In the genomic region with DNA sequence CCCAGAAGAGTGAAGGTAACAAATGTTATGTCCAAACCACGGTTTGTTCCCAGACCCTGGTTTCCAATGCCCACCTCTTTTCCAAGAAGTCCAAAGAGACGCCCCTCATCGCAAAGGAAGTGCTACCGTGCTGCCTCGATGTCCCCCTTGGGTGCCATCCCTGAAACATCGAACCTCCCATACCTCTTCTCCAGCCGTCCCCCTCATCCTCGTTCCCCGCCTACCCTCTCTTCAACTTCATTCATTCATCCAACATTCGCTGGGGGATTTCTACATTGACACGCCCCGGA, we compare ENCODE assay signal across 8 cellular contexts. TPM values are rescaled to one million over a fixed set of nuclear protein-coding genes. Genes with fewer than 3 reads are reported as not detected.
DNase-seq lines count a peak whose midpoint lies in the region; ATAC-seq, FAIRE-seq and TF ChIP-seq lines count a peak whose summit lies in the region.

No MANE protein-coding gene starts in this region.

- no peak for ATAC-seq in activated CD8-positive, alpha-beta memory T cell treated with anti-CD3 and anti-CD28 coated beads, Interleukin-2, amount 10 ng/mL, durations not matched to agents 7 days and 5 days

- H3K4me3 ChIP-seq in WI38 (ENCODE audit: low read depth, low read length) (peak overlapping the region; percentile 78), iPS-18c (ENCODE audit: insufficient read depth, low read depth, low read length) (peak overlapping the region; percentile 81)

- no peak for TF ChIP-seq CTCF in WI38 (IDR thresholded peaks at IDR 0.05; ENCODE audit: low read depth, low read length)

- CTCF ChIA-PET in activated CD8-positive, alpha-beta memory T cell treated with anti-CD3 and anti-CD28 coated beads, Interleukin-2, amount 10 ng/mL, durations not matched to agents 7 days and 5 days (lab: Charles Lee) = interaction anchor here (4.9 to 5.1 kb wide), 2 partner anchors 31 to 143 kb away, joined by 36 to 52 read pairs; a partner anchor contains a TSS

- H3K9me3 Mint-ChIP-seq in activated CD8-positive, alpha-beta memory T cell treated with anti-CD3 and anti-CD28 coated beads, Interleukin-2, amount 10 ng/mL, durations not matched to agents 7 days and 5 days (ENCODE audit: low read depth) = no peaks in the 10 kb centered on the region

- H3K27ac ChIP-seq in temporal lobe (ENCODE audit: low read depth, low read length) = peak overlapping the region; percentile 7

- no peak for FAIRE-seq in RCC 7860 (lab: Jason Lieb, UNC)

- peaks cover 27% of the 10 kb centered on the region for H3K36me3 Mint-ChIP-seq in activated CD8-positive, alpha-beta memory T cell treated with anti-CD3 and anti-CD28 coated beads, Interleukin-2, amount 10 ng/mL, durations not matched to agents 7 days and 5 days

- no peaks in the 10 kb centered on the region for H3K9me3 ChIP-seq in iPS-18c (ENCODE audit: control insufficient read depth, insufficient read depth, low read length)

- H3K4me1 Mint-ChIP-seq in activated CD8-positive, alpha-beta memory T cell treated with anti-CD3 and anti-CD28 coated beads, Interleukin-2, amount 10 ng/mL, durations not matched to agents 7 days and 5 days = peaks cover 30% of the 10 kb centered on the region

- no peaks in the 10 kb centered on the region for H3K27me3 Mint-ChIP-seq in activated CD8-positive, alpha-beta memory T cell treated with anti-CD3 and anti-CD28 coated beads, Interleukin-2, amount 10 ng/mL, durations not matched to agents 7 days and 5 days

- peak overlapping the region; percentile 97 for H3K27ac Mint-ChIP-seq in activated CD8-positive, alpha-beta memory T cell treated with anti-CD3 and anti-CD28 coated beads, Interleukin-2, amount 10 ng/mL, durations not matched to agents 7 days and 5 days

- H3K4me3 Mint-ChIP-seq in activated CD8-positive, alpha-beta memory T cell treated with anti-CD3 and anti-CD28 coated beads, Interleukin-2, amount 10 ng/mL, durations not matched to agents 7 days and 5 days = peak overlapping the region; percentile 93

- DNase-seq in activated CD8-positive, alpha-beta memory T cell treated with anti-CD3 and anti-CD28 coated beads, Interleukin-2, amount 10 ng/mL, durations not matched to agents 7 days and 5 days = no peak
- DNase-seq in activated CD8-positive, alpha-beta memory T cell treated with anti-CD3 and anti-CD28 coated beads for 24 hours = no peak
- DNase-seq in RCC 7860 (ENCODE audit: low spot score) = no peak
- DNase-seq in NCI-H1417 treated with DMSO at 0.1 percent for 48 hours (lab: John Stamatoyannopoulos, UW) = no peak
- no peak for DNase-seq in anterior cingulate cortex (lab: John Stamatoyannopoulos, UW)

RNA-seq across cellular contexts. Expression of a gene that starts 0.5 kb away (rescaled TPM):
- total RNA-seq in activated CD8-positive, alpha-beta memory T cell treated with anti-CD3 and anti-CD28 coated beads, Interleukin-2, amount 10 ng/mL, durations not matched to agents 7 days and 5 days = 10 to 100 TPM; 34.3 to 40.2 TPM
- total RNA-seq in temporal lobe = 15.2 TPM

RNA-seq across cellular contexts. Expression of a gene that starts 30.7 kb away (rescaled TPM):
- total RNA-seq in activated CD8-positive, alpha-beta memory T cell treated with anti-CD3 and anti-CD28 coated beads, Interleukin-2, amount 10 ng/mL, durations not matched to agents 7 days and 5 days = 10 to 100 TPM; 83.3 to 83.5 TPM
- total RNA-seq in temporal lobe = 22.1 TPM
